26 cellular contexts compared by ENCODE assay signal in genomic region chr16:12829096-12829888, GRCh38.
"Had no signal": no experiment of that assay in that cellular context is flagged by ENCODE, and none has a peak within 500 bp of the region (broad histone marks: within the 10 kb centered on the region; RNA-seq: fewer than 3 reads in every experiment).

No MANE protein-coding gene starts in this region.

- H3K4me1 ChIP-seq: foreskin keratinocyte, gastroesophageal sphincter, heart left ventricle, left lung, neural progenitor cell, psoas muscle, suprapubic skin, thyroid gland, vagina had no signal

- H3K9me3 ChIP-seq: esophagus muscularis mucosa, gastroesophageal sphincter, heart left ventricle, left lung, ovary, psoas muscle, suprapubic skin, thyroid gland, vagina had no signal

- H3K4me3 ChIP-seq: dorsolateral prefrontal cortex, esophagus muscularis mucosa, gastroesophageal sphincter, heart left ventricle, hepatocyte, left lung, neural progenitor cell, ovary, psoas muscle, suprapubic skin, thyroid gland, vagina had no signal

- H3K4me2 ChIP-seq: hepatocyte, neural progenitor cell had no signal

- H3K27ac ChIP-seq: dorsolateral prefrontal cortex, esophagus muscularis mucosa, foreskin keratinocyte, gastroesophageal sphincter, heart left ventricle, hepatocyte, left lung, neural progenitor cell, ovary, psoas muscle, suprapubic skin, thyroid gland, vagina had no signal

- ATAC-seq: foreskin keratinocyte; gastroesophageal sphincter; heart left ventricle; left lung; naive thymus-derived CD4-positive, alpha-beta T cell; psoas muscle; right cardiac atrium; stimulated activated naive B cell treated with anti-CD40 and anti-IgM and Interleukin-4, amounts not matched to agents 10 μg/mL and 1 μg/mL and 100 μg/mL, for 72 hours had no signal

- H3K27me3 ChIP-seq: foreskin keratinocyte, hepatocyte, neural progenitor cell, ovary, thyroid gland, vagina had no signal

- FAIRE-seq: islet of Langerhans, small intestine had no signal

- DNase-seq: cortex of kidney; dorsolateral prefrontal cortex; effector CD8-positive, alpha-beta T cell; endodermal cell; foreskin keratinocyte; heart left ventricle; left cardiac atrium; left lung; mesendoderm; midbrain; naive thymus-derived CD4-positive, alpha-beta T cell; ovary; psoas muscle; right cardiac atrium; small intestine; stimulated activated CD4-positive, alpha-beta T cell treated with anti-CD3 and anti-CD28 coated beads, Interleukin-15, amount 100 ng/mL, for 24 hours; stimulated activated CD4-positive, alpha-beta T cell treated with anti-CD3 and anti-CD28 coated beads, Interleukin-2, amount 100 ng/mL, for 48 hours; stimulated activated naive B cell treated with anti-CD40 and anti-IgM and Interleukin-4, amounts not matched to agents 10 μg/mL and 1 μg/mL and 100 μg/mL, for 72 hours; thyroid gland had no signal

- H3K36me3 ChIP-seq: esophagus muscularis mucosa, gastroesophageal sphincter, heart left ventricle, left lung, neural progenitor cell, ovary, suprapubic skin, thyroid gland, vagina had no signal

- H3K9ac ChIP-seq: neural progenitor cell had no signal

- H3K79me2 ChIP-seq: hepatocyte had no signal

- H2AFZ ChIP-seq: hepatocyte, neural progenitor cell had no signal
